Comparison of ENCODE assay signal across 9 cellular contexts in genomic region chr20:60465439-60465838, GRCh38.
"Had no signal": no experiment of that assay in that cellular context is flagged by ENCODE, and none has a peak within 500 bp of the region (broad histone marks: within the 10 kb centered on the region; RNA-seq: fewer than 3 reads in every experiment).

No MANE protein-coding gene starts in this region.

- H2AFZ ChIP-seq: GM23248 had no signal

- H3K4me3 Mint-ChIP-seq: HFFc6, IgD-negative memory B cell had no signal

- DNase-seq: GOT3, H7, HFFc6, KBM-7 had no signal

- H3K36me3 ChIP-seq: HAP-1 had no signal

- H3K27ac ChIP-seq: GM23248, KMS-11 had no signal

- H3K4me3 ChIP-seq: GM23248, HAP-1 had no signal

- H3K9ac ChIP-seq: GM23248, KMS-11 had no signal

- H3K9me3 ChIP-seq: HAP-1 had no signal

- H3K4me1 Mint-ChIP-seq: IgD-negative memory B cell had no signal

- H3K4me1 ChIP-seq: HAP-1 had no signal

- ATAC-seq: HCT116 had no signal

- H3K4me2 ChIP-seq: KMS-11 had no signal

- H3K27ac Mint-ChIP-seq: HFFc6, IgD-negative memory B cell had no signal

- H3K36me3 Mint-ChIP-seq: IgD-negative memory B cell had no signal

- H3K27me3 Mint-ChIP-seq: IgD-negative memory B cell had no signal
